In the genomic region with DNA sequence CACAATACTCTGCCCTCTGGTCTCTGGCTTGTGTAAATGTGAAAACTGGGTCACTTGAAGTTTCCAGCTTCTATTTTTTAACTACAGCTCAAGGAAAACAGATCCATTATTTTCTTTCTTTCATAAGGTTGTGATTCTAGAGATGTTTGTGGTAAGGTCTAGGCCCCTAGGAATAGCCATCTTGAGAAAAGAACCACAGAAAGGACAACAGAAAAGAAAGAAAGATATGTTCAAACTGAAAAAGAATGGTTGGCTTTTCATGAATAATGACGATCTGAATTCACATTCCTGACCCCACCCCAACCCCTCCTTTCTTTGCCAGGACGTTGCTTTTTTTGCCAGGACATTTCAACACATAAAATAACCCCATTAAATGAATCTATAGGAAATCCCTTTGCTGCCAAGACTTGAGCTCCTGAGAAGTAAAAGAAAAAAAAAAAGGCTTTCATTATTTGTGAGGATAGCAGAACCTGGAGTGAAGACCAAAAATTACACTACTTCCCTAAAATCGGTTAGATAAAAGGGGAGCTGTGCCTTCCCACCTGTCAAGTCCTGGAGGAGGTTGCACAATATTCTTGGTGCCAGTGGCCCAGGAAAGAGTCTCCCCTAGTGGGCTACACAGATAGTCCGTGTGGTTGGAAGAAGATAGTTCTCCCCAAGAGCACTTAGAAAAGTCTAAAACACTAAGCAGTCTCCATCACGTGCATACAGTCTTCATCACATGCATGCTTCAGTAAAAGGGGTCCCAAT, we compare ENCODE assay signal across 24 cellular contexts.
A peak's percentile ranks its signal among the peaks of the same experiment; 100 is the strongest.
DNase-seq lines count a peak whose midpoint lies in the region; ATAC-seq and TF ChIP-seq lines count a peak whose summit lies in the region.
"Had no signal": no experiment of that assay in that cellular context is flagged by ENCODE, and none has a peak within 500 bp of the region (broad histone marks: within the 10 kb centered on the region; RNA-seq: fewer than 3 reads in every experiment).

No MANE protein-coding gene starts in this region.

- no peaks in the 10 kb centered on the region for H3K36me3 ChIP-seq in IMR-90 (ENCODE audit: control insufficient read depth, insufficient read depth, low read length)
- H3K36me3 ChIP-seq: Peyer's patch, uterus had no signal

- no peak overlapping the region for H3K4me3 Mint-ChIP-seq in stimulated activated naive B cell treated with anti-CD40 and anti-IgM and Interleukin-4, amounts not matched to agents 10 μg/mL and 1 μg/mL and 100 μg/mL, for 72 hours
- H3K4me3 Mint-ChIP-seq: activated B cell treated with CpG ODN at 0.5 μM for 24 hours; activated CD4-positive, alpha-beta memory T cell treated with anti-CD3 and anti-CD28 coated beads, Interleukin-2, amount 10 ng/mL, durations not matched to agents 7 days and 5 days; activated T-cell treated with anti-CD3 and anti-CD28 coated beads, Interleukin-2, amount 50 U/mL, for 24 hours; B cell; effector memory CD8-positive, alpha-beta T cell; stimulated activated naive CD8-positive, alpha-beta T cell treated with anti-CD3 and anti-CD28 coated beads, Interleukin-15, Interleukin-2, amounts not matched to agents 100 ng/mL and 50 ng/mL, for 24 hours had no signal

- H2AFZ ChIP-seq in IMR-90 (replicated peaks; ENCODE audit: low read length, poor library complexity): no peak overlapping the region

- H2BK120ac ChIP-seq in IMR-90 (ENCODE audit: low read depth, low read length): no peak overlapping the region

- no peak overlapping the region for H2BK15ac ChIP-seq in IMR-90 (ENCODE audit: low read depth, low read length)

- H2BK5ac ChIP-seq in IMR-90 (ENCODE audit: low read depth, low read length, poor library complexity, severe bottlenecking): no peak overlapping the region

- H3K4me3 ChIP-seq in IMR-90 (ENCODE audit: insufficient read depth, low read depth, low read length) (no peak overlapping the region), cardiac fibroblast (replicated peaks in 1 of 2; ENCODE audit: low read depth in 2 of 2, low read length in 2 of 2) (no peak overlapping the region), fibroblast of the aortic adventitia (ENCODE audit: low read depth, low read length) (no peak overlapping the region)
- H3K4me3 ChIP-seq: mucosa of descending colon, Peyer's patch, uterus had no signal

- in situ Hi-C loops in IMR-90 (cut with MboI; ENCODE audit: low sequenced_read_pairs) (no loop called here), GM13976 (cut with MboI; ENCODE audit: low sequenced_read_pairs, unreplicated experiment) (no loop called here)

- H3K27ac Mint-ChIP-seq in stimulated activated naive B cell treated with anti-CD40 and anti-IgM and Interleukin-4, amounts not matched to agents 10 μg/mL and 1 μg/mL and 100 μg/mL, for 72 hours: no peak overlapping the region
- H3K27ac Mint-ChIP-seq: activated B cell treated with CpG ODN at 0.5 μM for 24 hours; activated CD4-positive, alpha-beta memory T cell treated with anti-CD3 and anti-CD28 coated beads, Interleukin-2, amount 10 ng/mL, durations not matched to agents 7 days and 5 days; activated T-cell treated with anti-CD3 and anti-CD28 coated beads, Interleukin-2, amount 50 U/mL, for 24 hours; B cell; effector memory CD8-positive, alpha-beta T cell; stimulated activated naive CD8-positive, alpha-beta T cell treated with anti-CD3 and anti-CD28 coated beads, Interleukin-15, Interleukin-2, amounts not matched to agents 100 ng/mL and 50 ng/mL, for 24 hours had no signal

- no peaks in the 10 kb centered on the region for H3K27me3 ChIP-seq in IMR-90 (ENCODE audit: control insufficient read depth, insufficient read depth, low read length)
- H3K27me3 ChIP-seq: Peyer's patch, uterus had no signal

- TF ChIP-seq POLR2A in IMR-90 (IDR thresholded peaks at IDR 0.05; ENCODE audit: low read depth, low read length): no peak

- no peak overlapping the region for H4K91ac ChIP-seq in IMR-90 (ENCODE audit: insufficient read depth, low read depth, low read length)

- H3K4me1 Mint-ChIP-seq in stimulated activated naive B cell treated with anti-CD40 and anti-IgM and Interleukin-4, amounts not matched to agents 10 μg/mL and 1 μg/mL and 100 μg/mL, for 72 hours: no peaks in the 10 kb centered on the region
- H3K4me1 Mint-ChIP-seq: activated B cell treated with CpG ODN at 0.5 μM for 24 hours; activated CD4-positive, alpha-beta memory T cell treated with anti-CD3 and anti-CD28 coated beads, Interleukin-2, amount 10 ng/mL, durations not matched to agents 7 days and 5 days; B cell had no signal

- no peak overlapping the region for H3K27ac ChIP-seq in IMR-90 (ENCODE audit: insufficient read depth, low read length)
- H3K27ac ChIP-seq: Peyer's patch had no signal

- H3K9me1 ChIP-seq in IMR-90 (ENCODE audit: insufficient read depth, low read length): no peaks in the 10 kb centered on the region

- no peak overlapping the region for H3K56ac ChIP-seq in IMR-90 (ENCODE audit: extremely low read depth, insufficient read depth, low read length)

- H3K23ac ChIP-seq in IMR-90 (ENCODE audit: low read depth, low read length): no peak overlapping the region

- no peak overlapping the region for H2AK5ac ChIP-seq in IMR-90 (ENCODE audit: low read depth, low read length)

- no peaks in the 10 kb centered on the region for H3K4me1 ChIP-seq in IMR-90 (ENCODE audit: control insufficient read depth, insufficient read depth, low read length)
- H3K4me1 ChIP-seq: Peyer's patch, uterus had no signal

- H2BK20ac ChIP-seq in IMR-90 (ENCODE audit: low read depth, low read length): no peak overlapping the region

- H3K9me3 ChIP-seq in IMR-90 (ENCODE audit: control insufficient read depth, insufficient read depth, low read length): no peaks in the 10 kb centered on the region
- H3K9me3 ChIP-seq: mucosa of descending colon, Peyer's patch, uterus had no signal

- H3K27me3 Mint-ChIP-seq in stimulated activated naive B cell treated with anti-CD40 and anti-IgM and Interleukin-4, amounts not matched to agents 10 μg/mL and 1 μg/mL and 100 μg/mL, for 72 hours: no peaks in the 10 kb centered on the region
- H3K27me3 Mint-ChIP-seq: activated B cell treated with CpG ODN at 0.5 μM for 24 hours; activated CD4-positive, alpha-beta memory T cell treated with anti-CD3 and anti-CD28 coated beads, Interleukin-2, amount 10 ng/mL, durations not matched to agents 7 days and 5 days; activated T-cell treated with anti-CD3 and anti-CD28 coated beads, Interleukin-2, amount 50 U/mL, for 24 hours; B cell; effector memory CD8-positive, alpha-beta T cell; stimulated activated naive CD8-positive, alpha-beta T cell treated with anti-CD3 and anti-CD28 coated beads, Interleukin-15, Interleukin-2, amounts not matched to agents 100 ng/mL and 50 ng/mL, for 24 hours had no signal

- no peak overlapping the region for H2AK9ac ChIP-seq in IMR-90 (replicated peaks; ENCODE audit: low read depth, low read length, poor library complexity)

- H4K20me1 ChIP-seq in IMR-90 (ENCODE audit: insufficient read depth, low read length): no peaks in the 10 kb centered on the region

- no peak overlapping the region for H3K4ac ChIP-seq in IMR-90 (ENCODE audit: low read depth, low read length)

- no peak overlapping the region for H4K5ac ChIP-seq in IMR-90 (ENCODE audit: low read depth, low read length)

- no peaks in the 10 kb centered on the region for H3K79me1 ChIP-seq in IMR-90 (ENCODE audit: low read depth in 1 of 2, low read length in 2 of 2)

- intact Hi-C loops in IMR-90 (cut with micrococcal nuclease): no loop called here

- no CpG with 5 or more reads among the region's 5 CpGs for WGBS in IMR-90 (ENCODE audit: extremely low coverage in 2 of 2, insufficient read length in 1 of 2), 2 experiments

- no peak overlapping the region for H3K14ac ChIP-seq in IMR-90 (replicated peaks; ENCODE audit: low read depth, low read length)

- no peak for TF ChIP-seq RAD21 in IMR-90 (IDR thresholded peaks at IDR 0.05; ENCODE audit: low read length)

- POLR2A ChIA-PET in IMR-90 (lab: Charles Lee; ENCODE audit: unreplicated experiment): no interaction called here

- TF ChIP-seq CTCF in IMR-90 (conservative IDR thresholded peaks at IDR 0.05; ENCODE audit: low read depth, low read length) (no peak), cardiac fibroblast (IDR thresholded peaks at IDR 0.05; ENCODE audit: low read depth, low read length) (no peak), fibroblast of the aortic adventitia (IDR thresholded peaks at IDR 0.05; ENCODE audit: insufficient read depth, low read length) (no peak), GM13976 (IDR thresholded peaks at IDR 0.05; ENCODE audit: borderline replicate concordance, control extremely low read depth, extremely low read depth, insufficient read depth, missing control alignments) (no peak)

- ATAC-seq in IMR-90 (ENCODE audit: low read depth) (no peak), GM21367 (IDR thresholded peaks at IDR 0.05; ENCODE audit: unreplicated experiment) (no peak)
- ATAC-seq in stimulated activated naive B cell treated with anti-CD40 and anti-IgM and Interleukin-4, amounts not matched to agents 10 μg/mL and 1 μg/mL and 100 μg/mL, for 72 hours (replicated peaks): no peak
- ATAC-seq: effector memory CD8-positive, alpha-beta T cell; left colon; mucosa of descending colon; right cardiac atrium had no signal

- no peaks in the 10 kb centered on the region for H3K36me3 Mint-ChIP-seq in stimulated activated naive B cell treated with anti-CD40 and anti-IgM and Interleukin-4, amounts not matched to agents 10 μg/mL and 1 μg/mL and 100 μg/mL, for 72 hours

- H3K9ac ChIP-seq in IMR-90 (ENCODE audit: low read depth, low read length): no peak overlapping the region

- CTCF ChIA-PET in IMR-90 (lab: Yijun Ruan, JAX): no interaction called here

- BruUV-seq in IMR-90 (replicated peaks; lab: Mats Ljungman, UMichigan): no TSS peak

- DNase-seq in IMR-90 (no peak), cardiac fibroblast (ENCODE audit: low read depth in 2 of 2) (peak; percentile 26 to 27), fibroblast of the aortic adventitia (ENCODE audit: low read depth) (peak; percentile 44), stromal cell of bone marrow (ENCODE audit: low read depth) (peak; percentile 75), NCI-H2029 treated with DMSO at 0.1 percent for 48 hours (lab: John Stamatoyannopoulos, UW) (no peak), GM13976 (ENCODE audit: low spot score) (no peak)
- DNase-seq in stimulated activated naive B cell treated with anti-CD40 and anti-IgM and Interleukin-4, amounts not matched to agents 10 μg/mL and 1 μg/mL and 100 μg/mL, for 72 hours: no peak
- DNase-seq: activated B cell treated with CpG ODN at 0.5 μM for 24 hours; activated CD4-positive, alpha-beta memory T cell treated with anti-CD3 and anti-CD28 coated beads, Interleukin-2, amount 10 ng/mL, durations not matched to agents 7 days and 5 days; activated naive CD4-positive, alpha-beta T cell treated with anti-CD3 and anti-CD28 coated beads, Interleukin-2, amount 50 U/mL, for 16 hours; activated T-cell treated with anti-CD3 and anti-CD28 coated beads, Interleukin-2, amount 50 U/mL, for 24 hours; Calu3; effector memory CD8-positive, alpha-beta T cell; GDM1; left colon; mucosa of descending colon; NCI-H1436; nucleus accumbens; Peyer's patch; right cardiac atrium; uterus had no signal

- no peak overlapping the region for H4K8ac ChIP-seq in IMR-90 (ENCODE audit: low read depth in 2 of 2, low read length in 2 of 2)

- dilution Hi-C loops in IMR-90 (cut with HindIII; ENCODE audit: low sequenced_read_pairs, unreplicated experiment): no loop called here

- H3K4me2 ChIP-seq in IMR-90 (ENCODE audit: low read depth, low read length): no peak overlapping the region

- H3K18ac ChIP-seq in IMR-90 (ENCODE audit: low read depth, low read length): no peak overlapping the region

- H3K9me3 Mint-ChIP-seq in stimulated activated naive B cell treated with anti-CD40 and anti-IgM and Interleukin-4, amounts not matched to agents 10 μg/mL and 1 μg/mL and 100 μg/mL, for 72 hours: no peaks in the 10 kb centered on the region
- H3K9me3 Mint-ChIP-seq: activated B cell treated with CpG ODN at 0.5 μM for 24 hours; activated CD4-positive, alpha-beta memory T cell treated with anti-CD3 and anti-CD28 coated beads, Interleukin-2, amount 10 ng/mL, durations not matched to agents 7 days and 5 days; activated T-cell treated with anti-CD3 and anti-CD28 coated beads, Interleukin-2, amount 50 U/mL, for 24 hours; stimulated activated naive CD8-positive, alpha-beta T cell treated with anti-CD3 and anti-CD28 coated beads, Interleukin-15, Interleukin-2, amounts not matched to agents 100 ng/mL and 50 ng/mL, for 24 hours had no signal

Comparison
In these comparisons a context has a peak if more than half of its experiments do, and no peak if none do; other contexts are left out.
1. DNase-seq: peak in cardiac fibroblast (2 of 2), fibroblast of the aortic adventitia (single experiment) and stromal cell of bone marrow (single experiment); none in IMR-90 (single experiment), NCI-H2029 treated with DMSO at 0.1 percent for 48 hours (single experiment), stimulated activated naive B cell treated with anti-CD40 and anti-IgM and Interleukin-4, amounts not matched to agents 10 μg/mL and 1 μg/mL and 100 μg/mL, for 72 hours (single experiment) and GM13976 (single experiment).